40 cellular contexts compared by ENCODE assay signal in genomic region chr1:231181271-231181670, GRCh38. TPM values are rescaled to one million over a fixed set of nuclear protein-coding genes. Genes with fewer than 3 reads are reported as not detected.
"Had no signal": no experiment of that assay in that cellular context is flagged by ENCODE, and none has a peak within 500 bp of the region (broad histone marks: within the 10 kb centered on the region; RNA-seq: fewer than 3 reads in every experiment).

No MANE protein-coding gene starts in this region.

- H3K27ac ChIP-seq: adrenal gland, ascending aorta, body of pancreas, brain microvascular endothelial cell, breast epithelium, cardiac muscle cell had no signal

- H3K36me3 ChIP-seq: adrenal gland, ascending aorta, brain microvascular endothelial cell, breast epithelium, cardiac muscle cell had no signal

- FAIRE-seq: astrocyte, bronchial epithelial cell had no signal

- H3K27ac Mint-ChIP-seq: activated naive CD4-positive, alpha-beta T cell treated with anti-CD3 and anti-CD28 coated beads for 36 hours; activated naive CD4-positive, alpha-beta T cell treated with anti-CD3 and anti-CD28 coated beads, Interleukin-2, amount 10 ng/mL, durations not matched to agents 7 days and 5 days; activated naive CD4-positive, alpha-beta T cell treated with anti-CD3 and anti-CD28 coated beads, Interleukin-2, amount 50 U/mL, for 24 hours; activated naive CD4-positive, alpha-beta T cell treated with anti-CD3 and anti-CD28 coated beads, Interleukin-2, amount 50 U/mL, for 72 hours; activated naive CD8-positive, alpha-beta T cell; activated naive CD8-positive, alpha-beta T cell treated with anti-CD3 and anti-CD28 coated beads for 36 hours; activated naive CD8-positive, alpha-beta T cell treated with anti-CD3 and anti-CD28 coated beads, Interleukin-2, amount 10 ng/mL, durations not matched to agents 7 days and 5 days; activated naive CD8-positive, alpha-beta T cell treated with anti-CD3 and anti-CD28 coated beads, Interleukin-2, amount 50 U/mL, for 24 hours; activated T-cell treated with anti-CD3 and anti-CD28 coated beads, Interleukin-2, amount 50 U/mL, for 24 hours; activated T-cell treated with anti-CD3 and anti-CD28 coated beads, Interleukin-2, amount 50 U/mL, for 72 hours; activated T-helper 1 cell treated with anti-CD3 and anti-CD28 coated beads, Interleukin-12 subunit alpha, Interleukin-12 subunit beta, Interleukin-2, Interleukin-4 antibody, amounts not matched to agents 30 ng/mL and 10 ng/mL and 1 ng/mL, durations not matched to agents 14 hours and 24 hours and 36 hours; activated T-helper 17 cell treated with anti-CD3 and anti-CD28 coated beads, Interleukin-2, amount 50 U/mL, for 72 hours; activated T-helper 2 cell treated with anti-CD3 and anti-CD28 coated beads, Interferon-gamma antibody, Interleukin-2, Interleukin-4, amounts not matched to agents 10 μg/mL and 5 μg/mL and 100 μg/mL, durations not matched to agents 14 hours and 24 hours and 36 hours; brain had no signal

- H3K4me3 ChIP-seq: adrenal gland, ascending aorta, body of pancreas, breast epithelium, cardiac muscle cell had no signal

- DNase-seq: activated effector memory CD4-positive, alpha-beta T cell treated with anti-CD3 and anti-CD28 coated beads, Interleukin-2, amount 50 U/mL, for 16 hours; activated effector memory CD4-positive, alpha-beta T cell treated with Interleukin-2 at 50 U/mL for 16 hours; activated gamma-delta T cell; activated gamma-delta T cell treated with Interleukin-2 at 50 U/mL for 16 hours; activated naive CD4-positive, alpha-beta T cell; activated naive CD4-positive, alpha-beta T cell treated with anti-CD3 and anti-CD28 coated beads for 36 hours; activated naive CD4-positive, alpha-beta T cell treated with anti-CD3 and anti-CD28 coated beads, Interleukin-2, amount 10 ng/mL, durations not matched to agents 7 days and 5 days; activated naive CD4-positive, alpha-beta T cell treated with anti-CD3 and anti-CD28 coated beads, Interleukin-2, amount 50 U/mL, for 16 hours; activated naive CD4-positive, alpha-beta T cell treated with Interleukin-2 at 50 U/mL for 16 hours; activated naive CD8-positive, alpha-beta T cell treated with anti-CD3 and anti-CD28 coated beads for 36 hours; activated naive CD8-positive, alpha-beta T cell treated with anti-CD3 and anti-CD28 coated beads, Interleukin-2, amount 10 ng/mL, durations not matched to agents 7 days and 5 days; activated naive CD8-positive, alpha-beta T cell treated with anti-CD3 and anti-CD28 coated beads, Interleukin-2, amount 50 U/mL, for 24 hours; activated T-cell treated with anti-CD3 and anti-CD28 coated beads, Interleukin-2, amount 50 U/mL, for 1 hour; activated T-cell treated with anti-CD3 and anti-CD28 coated beads, Interleukin-2, amount 50 U/mL, for 24 hours; activated T-cell treated with anti-CD3 and anti-CD28 coated beads, Interleukin-2, amount 50 U/mL, for 4 hours; activated T-cell treated with anti-CD3 and anti-CD28 coated beads, Interleukin-2, amount 50 U/mL, for 48 hours; activated T-cell treated with anti-CD3 and anti-CD28 coated beads, Interleukin-2, amount 50 U/mL, for 72 hours; adrenal gland; amniotic stem cell; amygdala; anterior cingulate cortex; aorta; body of pancreas; brain microvascular endothelial cell; caudate nucleus; central memory CD4-positive, alpha-beta T cell; cerebellar nuclear complex had no signal

- H3K9me3 Mint-ChIP-seq: activated naive CD4-positive, alpha-beta T cell treated with anti-CD3 and anti-CD28 coated beads for 36 hours; activated naive CD4-positive, alpha-beta T cell treated with anti-CD3 and anti-CD28 coated beads, Interleukin-2, amount 10 ng/mL, durations not matched to agents 7 days and 5 days; activated naive CD4-positive, alpha-beta T cell treated with anti-CD3 and anti-CD28 coated beads, Interleukin-2, amount 50 U/mL, for 24 hours; activated naive CD4-positive, alpha-beta T cell treated with anti-CD3 and anti-CD28 coated beads, Interleukin-2, amount 50 U/mL, for 72 hours; activated naive CD8-positive, alpha-beta T cell treated with anti-CD3 and anti-CD28 coated beads for 36 hours; activated naive CD8-positive, alpha-beta T cell treated with anti-CD3 and anti-CD28 coated beads, Interleukin-2, amount 10 ng/mL, durations not matched to agents 7 days and 5 days; activated naive CD8-positive, alpha-beta T cell treated with anti-CD3 and anti-CD28 coated beads, Interleukin-2, amount 50 U/mL, for 24 hours; activated T-cell treated with anti-CD3 and anti-CD28 coated beads, Interleukin-2, amount 50 U/mL, for 24 hours; activated T-cell treated with anti-CD3 and anti-CD28 coated beads, Interleukin-2, amount 50 U/mL, for 4 hours; activated T-cell treated with anti-CD3 and anti-CD28 coated beads, Interleukin-2, amount 50 U/mL, for 72 hours; activated T-helper 1 cell treated with anti-CD3 and anti-CD28 coated beads, Interleukin-12 subunit alpha, Interleukin-12 subunit beta, Interleukin-2, Interleukin-4 antibody, amounts not matched to agents 30 ng/mL and 10 ng/mL and 1 ng/mL, durations not matched to agents 14 hours and 24 hours and 36 hours; activated T-helper 17 cell treated with anti-CD3 and anti-CD28 coated beads, Interleukin-2, amount 50 U/mL, for 72 hours; activated T-helper 2 cell treated with anti-CD3 and anti-CD28 coated beads, Interferon-gamma antibody, Interleukin-2, Interleukin-4, amounts not matched to agents 10 μg/mL and 5 μg/mL and 100 μg/mL, durations not matched to agents 14 hours and 24 hours and 36 hours; central memory CD8-positive, alpha-beta T cell had no signal

- H3K27me3 ChIP-seq: adrenal gland, ascending aorta, body of pancreas had no signal

- H3K4me1 ChIP-seq: adrenal gland, ascending aorta, body of pancreas, breast epithelium had no signal

- H3K4me1 Mint-ChIP-seq: activated naive CD4-positive, alpha-beta T cell treated with anti-CD3 and anti-CD28 coated beads, Interleukin-2, amount 10 ng/mL, durations not matched to agents 7 days and 5 days; activated naive CD4-positive, alpha-beta T cell treated with anti-CD3 and anti-CD28 coated beads, Interleukin-2, amount 50 U/mL, for 24 hours; activated naive CD8-positive, alpha-beta T cell treated with anti-CD3 and anti-CD28 coated beads for 36 hours; activated naive CD8-positive, alpha-beta T cell treated with anti-CD3 and anti-CD28 coated beads, Interleukin-2, amount 10 ng/mL, durations not matched to agents 7 days and 5 days; activated naive CD8-positive, alpha-beta T cell treated with anti-CD3 and anti-CD28 coated beads, Interleukin-2, amount 50 U/mL, for 24 hours; activated T-helper 17 cell treated with anti-CD3 and anti-CD28 coated beads, Interleukin-2, amount 50 U/mL, for 72 hours; central memory CD8-positive, alpha-beta T cell had no signal

- ATAC-seq: activated naive CD4-positive, alpha-beta T cell treated with anti-CD3 and anti-CD28 coated beads, Interleukin-2, amount 50 U/mL, for 72 hours; activated naive CD8-positive, alpha-beta T cell treated with anti-CD3 and anti-CD28 coated beads, Interleukin-2, amount 50 U/mL, for 24 hours; activated T-cell treated with anti-CD3 and anti-CD28 coated beads, Interleukin-2, amount 50 U/mL, for 4 hours; activated T-cell treated with anti-CD3 and anti-CD28 coated beads, Interleukin-2, amount 50 U/mL, for 72 hours; activated T-helper 17 cell treated with anti-CD3 and anti-CD28 coated beads, Interleukin-2, amount 50 U/mL, for 72 hours; body of pancreas had no signal

- H3K9me3 ChIP-seq: adrenal gland, ascending aorta had no signal

- H3K4me3 Mint-ChIP-seq: activated naive CD4-positive, alpha-beta T cell treated with anti-CD3 and anti-CD28 coated beads for 36 hours; activated naive CD4-positive, alpha-beta T cell treated with anti-CD3 and anti-CD28 coated beads, Interleukin-2, amount 10 ng/mL, durations not matched to agents 7 days and 5 days; activated naive CD4-positive, alpha-beta T cell treated with anti-CD3 and anti-CD28 coated beads, Interleukin-2, amount 50 U/mL, for 24 hours; activated naive CD8-positive, alpha-beta T cell; activated naive CD8-positive, alpha-beta T cell treated with anti-CD3 and anti-CD28 coated beads for 36 hours; activated naive CD8-positive, alpha-beta T cell treated with anti-CD3 and anti-CD28 coated beads, Interleukin-2, amount 10 ng/mL, durations not matched to agents 7 days and 5 days; activated naive CD8-positive, alpha-beta T cell treated with anti-CD3 and anti-CD28 coated beads, Interleukin-2, amount 50 U/mL, for 24 hours; activated T-cell treated with anti-CD3 and anti-CD28 coated beads, Interleukin-2, amount 50 U/mL, for 24 hours; activated T-cell treated with anti-CD3 and anti-CD28 coated beads, Interleukin-2, amount 50 U/mL, for 4 hours; activated T-cell treated with anti-CD3 and anti-CD28 coated beads, Interleukin-2, amount 50 U/mL, for 72 hours; activated T-helper 1 cell treated with anti-CD3 and anti-CD28 coated beads, Interleukin-12 subunit alpha, Interleukin-12 subunit beta, Interleukin-2, Interleukin-4 antibody, amounts not matched to agents 30 ng/mL and 10 ng/mL and 1 ng/mL, durations not matched to agents 14 hours and 24 hours and 36 hours; activated T-helper 17 cell treated with anti-CD3 and anti-CD28 coated beads, Interleukin-2, amount 50 U/mL, for 72 hours; brain; central memory CD8-positive, alpha-beta T cell had no signal

RNA-seq across cellular contexts. Expression of gene TRIM67, which starts 19.4 kb away (rescaled TPM):
- total RNA-seq: activated naive CD4-positive, alpha-beta T cell treated with anti-CD3 and anti-CD28 coated beads for 36 hours; activated naive CD8-positive, alpha-beta T cell treated with anti-CD3 and anti-CD28 coated beads for 36 hours; activated naive CD8-positive, alpha-beta T cell treated with anti-CD3 and anti-CD28 coated beads, Interleukin-2, amount 10 ng/mL, durations not matched to agents 7 days and 5 days; activated T-cell treated with anti-CD3 and anti-CD28 coated beads, Interleukin-2, amount 50 U/mL, for 4 hours; activated T-helper 1 cell treated with anti-CD3 and anti-CD28 coated beads, Interleukin-12 subunit alpha, Interleukin-12 subunit beta, Interleukin-2, Interleukin-4 antibody, amounts not matched to agents 30 ng/mL and 10 ng/mL and 1 ng/mL, durations not matched to agents 14 hours and 24 hours and 36 hours; activated T-helper 17 cell treated with anti-CD3 and anti-CD28 coated beads, Interleukin-2, amount 50 U/mL, for 72 hours; activated T-helper 2 cell treated with anti-CD3 and anti-CD28 coated beads, Interferon-gamma antibody, Interleukin-2, Interleukin-4, amounts not matched to agents 10 μg/mL and 5 μg/mL and 100 μg/mL, durations not matched to agents 14 hours and 24 hours and 36 hours; aorta; ascending aorta; breast epithelium; bronchial epithelial cell had no signal
- polyA plus RNA-seq: cardiac muscle cell had no signal
